ENCODE assay signal across 1 cellular context in genomic region chr11:75191330-75191717, GRCh38.
TF ChIP-seq lines count a peak whose summit lies in the region.

No MANE protein-coding gene starts in this region.

TF ChIP-seq in HepG2, 621 proteins besides CTCF, POLR2A, EP300 and RAD21:
- TF ChIP-seq PATZ1 (CRISPR knock-in tag; IDR thresholded peaks at IDR 0.05) (peak; percentile 23; the same call in 1 of the 2 replicates), ZNF296 (CRISPR knock-in tag; conservative IDR thresholded peaks at IDR 0.05) (no peak), RFX3 (CRISPR knock-in tag; IDR thresholded peaks at IDR 0.05) (peak; percentile 40; the same call in 1 of the 2 replicates), ZFX (CRISPR knock-in tag; IDR thresholded peaks at IDR 0.05; ENCODE audit: low read depth) (0 out of 2 replicates have a peak, but pooled peaks have one; percentile 1), GMEB1 (CRISPR knock-in tag; IDR thresholded peaks at IDR 0.05; ENCODE audit: borderline replicate concordance) (no peak), ZSCAN12 (CRISPR knock-in tag; IDR thresholded peaks at IDR 0.05) (no peak), RFX1 (IDR thresholded peaks at IDR 0.05) (peak; percentile 20; the same call in 1 of the 2 replicates), ZNF883 (CRISPR knock-in tag; IDR thresholded peaks at IDR 0.05; ENCODE audit: not compliant biosample characterization) (peak; percentile 38), RAD51 (IDR thresholded peaks at IDR 0.05; ENCODE audit: borderline replicate concordance) (no peak), ZNF687 (CRISPR knock-in tag; IDR thresholded peaks at IDR 0.05) (0 out of 2 replicates have a peak, but pooled peaks have one; percentile 10)
TF ChIP-seq in HepG2: peak in this region for 6.
